8 cellular contexts compared by ENCODE assay signal in genomic region chr12:131402222-131402621, GRCh38.
A peak's percentile ranks its signal among the peaks of the same experiment; 100 is the strongest.
DNase-seq lines count a peak whose midpoint lies in the region; ATAC-seq, FAIRE-seq and TF ChIP-seq lines count a peak whose summit lies in the region.
"Not testable (repeated sequence)": the region's sequence is repeated elsewhere in the genome, so short reads cannot be mapped to it uniquely, and the experiment has no call there.

No MANE protein-coding gene starts in this region.

- not testable (repeated sequence) for H3F3A ChIP-seq in neural progenitor cell (ENCODE audit: low read depth)

- H3K79me2 ChIP-seq in neural progenitor cell (ENCODE audit: low read depth), result not testable (repeated sequence)

- not testable (repeated sequence) for H3K27me3 ChIP-seq in RWPE2 (ENCODE audit: insufficient read depth, poor library complexity, severe bottlenecking); lower lobe of right lung (ENCODE audit: low read depth); neural progenitor cell; sigmoid colon; vagina

- H3K9ac ChIP-seq in neural progenitor cell, result not testable (repeated sequence)

- H3K4me3 ChIP-seq in RWPE2 (ENCODE audit: severe bottlenecking); lower lobe of right lung; neural progenitor cell; sigmoid colon; vagina: not testable (repeated sequence)

- not testable (repeated sequence) for H3K4me1 Mint-ChIP-seq in endothelial cell (ENCODE audit: unreplicated experiment); neural progenitor cell

- not testable (repeated sequence) for H3K36me3 ChIP-seq in RWPE2 (ENCODE audit: low read depth); lower lobe of right lung; neural progenitor cell; sigmoid colon; vagina

- H3K27me3 Mint-ChIP-seq in endothelial cell (ENCODE audit: unreplicated experiment), result peaks cover 12% of the 10 kb centered on the region
- H3K27me3 Mint-ChIP-seq in neural progenitor cell (ENCODE audit: insufficient read depth, low read depth), result not testable (repeated sequence)

- not testable (repeated sequence) for H3K9me3 ChIP-seq in RWPE2 (ENCODE audit: severe bottlenecking); lower lobe of right lung; neural progenitor cell (ENCODE audit: low read depth); sigmoid colon; vagina

- not testable (repeated sequence) for TF ChIP-seq POLR2A in sigmoid colon (IDR thresholded peaks at IDR 0.05); vagina (IDR thresholded peaks at IDR 0.05)

- TF ChIP-seq CTCF in RWPE2 (IDR thresholded peaks at IDR 0.05; ENCODE audit: poor library complexity, severe bottlenecking); endothelial cell (IDR thresholded peaks at IDR 0.05; ENCODE audit: unreplicated experiment); lower lobe of right lung (IDR thresholded peaks at IDR 0.05); neural progenitor cell (IDR thresholded peaks at IDR 0.05); sigmoid colon (IDR thresholded peaks at IDR 0.05); vagina (IDR thresholded peaks at IDR 0.05): not testable (repeated sequence)

- H3K27ac ChIP-seq in RWPE2 (ENCODE audit: poor library complexity, severe bottlenecking); lower lobe of right lung; neural progenitor cell: not testable (repeated sequence)
- H3K27ac ChIP-seq in sigmoid colon, result peak overlapping the region in 3 of 4 donors; percentile 28 to 50 (median 38)
- peak overlapping the region; percentile 70 for H3K27ac ChIP-seq in vagina

- DNase-seq in HTR-8/SVneo (ENCODE audit: insufficient read length, low spot score); RWPE2 (ENCODE audit: low spot score); endothelial cell (ENCODE audit: low spot score); lower lobe of right lung; neural progenitor cell (ENCODE audit: low spot score); vagina (ENCODE audit: extremely low spot score in 2 of 2): not testable (repeated sequence)
- DNase-seq in left cardiac atrium, result peak; percentile 52
- peak; percentile 68 for DNase-seq in sigmoid colon

- peak; percentile 56; the same call in 1 of the 3 replicates for ATAC-seq in RWPE2 (ENCODE audit: low read depth)
- ATAC-seq in left cardiac atrium, result peak; percentile 85 to 93
- ATAC-seq in lower lobe of right lung, result peak; percentile 47 to 65

- H2AFZ ChIP-seq in neural progenitor cell (replicated peaks), result not testable (repeated sequence)

- TF ChIP-seq EP300 in sigmoid colon (IDR thresholded peaks at IDR 0.05), result peak in 2 of 4 donors; percentile 18 to 39

- 57 to 69% methylated on average over 7 of the region's 7 CpGs for WGBS in sigmoid colon, 2 donors

- FAIRE-seq in HTR-8/SVneo (lab: Jason Lieb, UNC), result peak; percentile 46

- H3K36me3 Mint-ChIP-seq in endothelial cell (ENCODE audit: low read depth, unreplicated experiment); neural progenitor cell: not testable (repeated sequence)

- intact Hi-C loops in left cardiac atrium (cut with DNase I); lower lobe of right lung (cut with DNase I); sigmoid colon (cut with DNase I); vagina (cut with DNase I): not testable (repeated sequence)

- not testable (repeated sequence) for H4K20me1 ChIP-seq in neural progenitor cell (ENCODE audit: low read depth)

- peak overlapping the region; percentile 42 for H3K27ac Mint-ChIP-seq in endothelial cell (ENCODE audit: unreplicated experiment)
- not testable (repeated sequence) for H3K27ac Mint-ChIP-seq in neural progenitor cell

- H3K4me1 ChIP-seq in RWPE2 (ENCODE audit: insufficient read depth, poor library complexity, severe bottlenecking); lower lobe of right lung; neural progenitor cell: not testable (repeated sequence)
- H3K4me1 ChIP-seq in sigmoid colon (peaks cover 0 to 11% (median 6%) of the 10 kb centered on the region in 4 donors), vagina (peaks cover 16% of the 10 kb centered on the region)

- H3K4me2 ChIP-seq in neural progenitor cell, result not testable (repeated sequence)

- H3K9me3 Mint-ChIP-seq in endothelial cell (ENCODE audit: unreplicated experiment), result peaks cover 19% of the 10 kb centered on the region
- H3K9me3 Mint-ChIP-seq in neural progenitor cell, result peaks cover 20% of the 10 kb centered on the region

- not testable (repeated sequence) for H3K4me3 Mint-ChIP-seq in endothelial cell (ENCODE audit: unreplicated experiment)
- peak overlapping the region; percentile 12 for H3K4me3 Mint-ChIP-seq in neural progenitor cell
